9 cellular contexts compared by ENCODE assay signal in genomic region chr12:27245039-27245438, GRCh38. TPM values are rescaled to one million over a fixed set of nuclear protein-coding genes. Genes with fewer than 3 reads are reported as not detected.
DNase-seq lines count a peak whose midpoint lies in the region; ATAC-seq and TF ChIP-seq lines count a peak whose summit lies in the region.
"Had no signal": no experiment of that assay in that cellular context is flagged by ENCODE, and none has a peak within 500 bp of the region (broad histone marks: within the 10 kb centered on the region; RNA-seq: fewer than 3 reads in every experiment).

No MANE protein-coding gene starts in this region.

- DNase-seq in PC-3: peak; percentile 28
- DNase-seq in esophagus squamous epithelium (lab: John Stamatoyannopoulos, UW): no peak
- DNase-seq in progenitor cell of endocrine pancreas (ENCODE audit: low spot score, unreplicated experiment): no peak
- no peak for DNase-seq in stimulated activated CD4-positive, alpha-beta T cell treated with anti-CD3 and anti-CD28 coated beads, Interleukin-15, amount 100 ng/mL, for 24 hours
- no peak for DNase-seq in NCI-H2171 (lab: John Stamatoyannopoulos, UW)
- DNase-seq: NCI-H2107 had no signal

- H3K9me2 ChIP-seq in PC-3 (replicated peaks; ENCODE audit: low read length): no peaks in the 10 kb centered on the region

- peak overlapping the region; percentile 99 for H3K4me3 Mint-ChIP-seq in progenitor cell of endocrine pancreas (ENCODE audit: low read depth)

- H3K4me1 ChIP-seq in PC-3 (ENCODE audit: insufficient read depth, low read length) (peaks cover 28% of the 10 kb centered on the region), esophagus squamous epithelium (peaks cover 0 to 29% (median 17%) of the 10 kb centered on the region in 3 donors)

- H3K9me3 ChIP-seq in PC-3 (ENCODE audit: low read length) (no peaks in the 10 kb centered on the region), esophagus squamous epithelium (no peaks in the 10 kb centered on the region)

- ATAC-seq in PC-3: no peak
- ATAC-seq in GM19395 (IDR thresholded peaks at IDR 0.05; ENCODE audit: unreplicated experiment): no peak
- no peak for ATAC-seq in GM21515 (IDR thresholded peaks at IDR 0.05; ENCODE audit: unreplicated experiment)

- H4K20me1 ChIP-seq in PC-3 (ENCODE audit: low read length): no peaks in the 10 kb centered on the region

- CTCF ChIA-PET in PC-3 (lab: Charles Lee): interaction anchor here (0.6 to 1.6 kb wide), 3 partner anchors 64 to 243 kb away, joined by 3 to 7 read pairs (median 3); no protein-coding TSS in a partner anchor

- POLR2A ChIA-PET in PC-3 (lab: Charles Lee; ENCODE audit: unreplicated experiment): interaction anchor here (0.7 kb wide), 1 partner anchor 346 kb away, joined by 3 read pairs; no protein-coding TSS in a partner anchor

- H3K4me3 ChIP-seq in GM08714 (ENCODE audit: low read length) (peak overlapping the region; percentile 94), PC-3 (ENCODE audit: low read length) (peak overlapping the region; percentile 80), esophagus squamous epithelium (peak overlapping the region; percentile 81 to 94 (median 92))

- H2AFZ ChIP-seq in PC-3 (ENCODE audit: low read length): peak overlapping the region; percentile 96

- peak overlapping the region; percentile 81 for H3K9ac ChIP-seq in PC-3 (ENCODE audit: low read length)

- H3F3A ChIP-seq in PC-3 (ENCODE audit: low read length, unreplicated experiment): no peaks in the 10 kb centered on the region

- intact Hi-C loops in PC-3 (cut with micrococcal nuclease): loop anchor here (1.0 to 5.0 kb wide), 4 partner anchors 54 to 306 kb away; partner anchors contain the start of gene FGFR1OP2
- intact Hi-C loops in esophagus squamous epithelium (cut with DNase I): no loop called here

- H3K27ac Mint-ChIP-seq in progenitor cell of endocrine pancreas: peak overlapping the region; percentile 98

- H3K9me3 Mint-ChIP-seq in progenitor cell of endocrine pancreas (ENCODE audit: low read depth): peaks cover 10% of the 10 kb centered on the region

- H3K27me3 ChIP-seq in PC-3 (ENCODE audit: low read length) (no peaks in the 10 kb centered on the region), esophagus squamous epithelium (no peaks in the 10 kb centered on the region)

- H3K79me2 ChIP-seq in PC-3 (ENCODE audit: low read length): peaks cover 53% of the 10 kb centered on the region

- peaks cover 8% of the 10 kb centered on the region for H3K36me3 Mint-ChIP-seq in progenitor cell of endocrine pancreas (ENCODE audit: insufficient read depth)

- WGBS in esophagus squamous epithelium, 2 donors: 12 to 17% methylated on average over 3 of the region's 3 CpGs

- TF ChIP-seq CTCF in PC-3 (conservative IDR thresholded peaks at IDR 0.05; ENCODE audit: low read depth, low read length) (no peak), esophagus squamous epithelium (IDR thresholded peaks at IDR 0.05) (no peak), progenitor cell of endocrine pancreas (IDR thresholded peaks at IDR 0.05; ENCODE audit: unreplicated experiment) (no peak)

- H3K4me1 Mint-ChIP-seq in progenitor cell of endocrine pancreas (ENCODE audit: low read depth): peaks cover 33% of the 10 kb centered on the region

- no peaks in the 10 kb centered on the region for H3K36me3 ChIP-seq in PC-3 (ENCODE audit: low read depth, low read length)
- H3K36me3 ChIP-seq in esophagus squamous epithelium: no peaks in the 10 kb centered on the region

- TF ChIP-seq POLR2A in esophagus squamous epithelium (IDR thresholded peaks at IDR 0.05): no peak

- no TSS peak for BruUV-seq in PC-3 (replicated peaks; lab: Mats Ljungman, UMichigan)

- peak overlapping the region; percentile 94 for H3K4me2 ChIP-seq in PC-3 (ENCODE audit: low read length)

- H3K27me3 Mint-ChIP-seq in progenitor cell of endocrine pancreas: no peaks in the 10 kb centered on the region

- H3K27ac ChIP-seq in PC-3 (ENCODE audit: low read length): peak overlapping the region; percentile 40
- peak overlapping the region; percentile 94 to 97 (median 94) for H3K27ac ChIP-seq in esophagus squamous epithelium

RNA-seq across cellular contexts. Expression of gene STK38L, which starts 1.0 kb away (rescaled TPM):
- total RNA-seq in PC-3 (2014; rRNA removed): 19.4 and 32.3 TPM in 2 replicates
- 10 to 100 TPM; 15.6 to 53.2 (median 28.0) TPM for total RNA-seq in esophagus squamous epithelium
- total RNA-seq in progenitor cell of endocrine pancreas: 145 and 149 TPM in 2 replicates
